8 cellular contexts compared by ENCODE assay signal in the genomic region with DNA sequence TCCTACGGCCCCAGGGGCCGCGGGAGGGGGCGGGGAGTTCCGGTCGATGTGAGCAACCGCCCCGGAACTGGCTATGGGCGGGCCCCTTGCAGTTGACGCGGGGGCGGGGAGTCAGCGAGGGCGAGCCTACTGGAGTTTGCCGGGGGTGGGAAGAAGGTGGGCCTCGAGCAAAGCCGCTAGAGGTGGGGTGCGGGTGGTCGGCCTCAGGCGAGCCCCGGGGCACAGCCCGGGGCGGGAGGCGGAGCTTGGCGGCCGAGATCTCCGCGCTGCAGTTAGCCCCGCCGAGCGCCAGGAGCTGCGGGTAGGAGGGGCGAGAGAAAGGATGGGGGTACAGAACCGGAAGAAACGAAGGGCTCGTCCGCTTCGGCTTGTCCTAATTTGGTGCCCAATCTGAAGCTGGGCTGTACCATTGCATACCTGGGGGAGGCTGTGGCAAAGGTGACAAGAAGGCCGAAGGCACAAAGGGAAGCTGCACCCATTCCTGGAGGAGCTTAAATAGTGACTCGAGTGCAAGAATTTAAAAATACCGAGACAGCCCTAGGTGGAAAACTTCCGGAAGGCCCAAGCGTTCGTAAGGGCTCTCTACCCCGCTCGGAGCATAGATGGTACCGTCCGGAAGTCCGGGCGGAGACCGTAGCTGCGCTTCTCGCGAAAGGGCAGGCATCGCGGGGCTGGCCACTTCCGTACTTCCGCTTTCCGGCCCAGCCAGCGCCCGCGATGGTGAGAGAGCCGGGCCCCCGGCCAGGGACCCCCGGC. TPM values are rescaled to one million over a fixed set of nuclear protein-coding genes. Genes with fewer than 3 reads are reported as not detected.
DNase-seq lines count a peak whose midpoint lies in the region; ATAC-seq and TF ChIP-seq lines count a peak whose summit lies in the region.

A gene (plus strand): TSS at position 678 of the 756 bp plus-strand sequence. CDS start 40 bp downstream, at position 718.
A gene with protein sequence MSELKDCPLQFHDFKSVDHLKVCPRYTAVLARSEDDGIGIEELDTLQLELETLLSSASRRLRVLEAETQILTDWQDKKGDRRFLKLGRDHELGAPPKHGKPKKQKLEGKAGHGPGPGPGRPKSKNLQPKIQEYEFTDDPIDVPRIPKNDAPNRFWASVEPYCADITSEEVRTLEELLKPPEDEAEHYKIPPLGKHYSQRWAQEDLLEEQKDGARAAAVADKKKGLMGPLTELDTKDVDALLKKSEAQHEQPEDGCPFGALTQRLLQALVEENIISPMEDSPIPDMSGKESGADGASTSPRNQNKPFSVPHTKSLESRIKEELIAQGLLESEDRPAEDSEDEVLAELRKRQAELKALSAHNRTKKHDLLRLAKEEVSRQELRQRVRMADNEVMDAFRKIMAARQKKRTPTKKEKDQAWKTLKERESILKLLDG (minus strand): TSS at position 69 of the 756 bp plus-strand sequence. CDS start 1,007 bp downstream, outside the sequence.

- CTCF ChIA-PET in AG04450 (lab: Charles Lee) = interaction anchor here (0.6 to 1.1 kb wide), 5 partner anchors 8 to 190 kb away, joined by 3 to 8 read pairs (median 4); a partner anchor contains a TSS

- H3K4me3 ChIP-seq in AG04450 (ENCODE audit: low read depth, low read length) (peak within 1 kb of the TSS; percentile 99), WERI-Rb-1 (ENCODE audit: low read depth, low read length) (peak within 1 kb of the TSS; percentile 82), breast epithelium (peak within 1 kb of the TSS; percentile 91 to 100 (median 100)), iPS-20b (ENCODE audit: low read length) (peak within 1 kb of the TSS; percentile 92), skin epidermis (peak within 1 kb of the TSS; percentile 87 to 98 (median 90))

- POLR2A ChIA-PET in AG04450 (lab: Yijun Ruan, JAX) = interaction anchor here (0.6 to 1.8 kb wide), 14 partner anchors 13 to 223 kb away, joined by 3 to 18 read pairs (median 4); a partner anchor contains a TSS

- intact Hi-C loops in breast epithelium (cut with DNase I; ENCODE audit: low total_unique reads) = loop anchor here (5.0 to 10.0 kb wide), 2 partner anchors 398 to 1550 kb away; a partner anchor contains a TSS

- peak within 1 kb of the TSS; percentile 99 for H3K9ac ChIP-seq in iPS-20b (ENCODE audit: low read depth, low read length)

- peak; percentile 96 for DNase-seq in AG04450 (ENCODE audit: low read depth, low spot score)
- DNase-seq in NCI-H2227 (lab: John Stamatoyannopoulos, UW; ENCODE audit: unreplicated experiment) = peak; percentile 93
- peak; percentile 91 for DNase-seq in WERI-Rb-1
- peak; percentile 87 to 88 for DNase-seq in breast epithelium (ENCODE audit: low spot score in 2 of 2)

- H3K27me3 ChIP-seq in AG04450 (ENCODE audit: control insufficient read depth, insufficient read depth, low read length) (no peaks in the 10 kb centered on the region), WERI-Rb-1 (ENCODE audit: insufficient read depth, low read depth, severe bottlenecking) (no peaks in the 10 kb centered on the region), breast epithelium (no peaks in the 10 kb centered on the region), iPS-20b (ENCODE audit: insufficient read depth, low read length) (no peaks in the 10 kb centered on the region)

- H3K4me1 ChIP-seq in breast epithelium = peaks cover 0 to 11% of the 10 kb centered on the region in 2 donors
- no peaks in the 10 kb centered on the region; the same call in 1 of the 2 replicates for H3K4me1 ChIP-seq in iPS-20b (ENCODE audit: insufficient read depth, low read length)

- TF ChIP-seq CTCF in AG04450 (IDR thresholded peaks at IDR 0.05; ENCODE audit: low read depth, low read length) (no peak), WERI-Rb-1 (IDR thresholded peaks at IDR 0.05; ENCODE audit: low read depth, low read length) (no peak), breast epithelium (IDR thresholded peaks at IDR 0.05) (peak in 2 of 3 donors; percentile 28 to 40)

- H3K27ac ChIP-seq in AG04450 (ENCODE audit: low read depth, low read length) (peak within 1 kb of the TSS; percentile 93), WERI-Rb-1 (peak within 1 kb of the TSS; percentile 98), breast epithelium (peak within 1 kb of the TSS; percentile 99), iPS-20b (ENCODE audit: low read length) (peak within 1 kb of the TSS; percentile 100), skin epidermis (peak within 1 kb of the TSS; percentile 79 to 100 (median 98))

- H3K9me3 ChIP-seq in AG04450 (ENCODE audit: control insufficient read depth, insufficient read depth, low read length) = peaks cover 2% of the 10 kb centered on the region; the same call in 1 of the 2 replicates
- no peaks in the 10 kb centered on the region for H3K9me3 ChIP-seq in WERI-Rb-1 (ENCODE audit: severe bottlenecking)
- no peaks in the 10 kb centered on the region for H3K9me3 ChIP-seq in breast epithelium
- H3K9me3 ChIP-seq in iPS-20b (ENCODE audit: insufficient read depth, low read depth, low read length) = no peaks in the 10 kb centered on the region

- peak; percentile 67 for TF ChIP-seq POLR2A in breast epithelium (IDR thresholded peaks at IDR 0.05)

- H3K36me3 ChIP-seq in WERI-Rb-1 (peaks cover 39% of the 10 kb centered on the region), breast epithelium (no peaks in the 10 kb centered on the region), iPS-20b (ENCODE audit: insufficient read depth, low read depth, low read length) (peaks cover 50% of the 10 kb centered on the region)

- ATAC-seq in GM18909 (IDR thresholded peaks at IDR 0.05; ENCODE audit: poor library complexity, unreplicated experiment) = peak; percentile 87
- peak; percentile 85 for ATAC-seq in HG03159 (IDR thresholded peaks at IDR 0.05; ENCODE audit: unreplicated experiment)

RNA-seq across cellular contexts. Expression of the first gene that starts in this region (rescaled TPM):
- 199 and 200 TPM in 2 replicates for polyA plus RNA-seq in AG04450 (2011; rRNA removed)
- polyA minus RNA-seq in AG04450 (2011; rRNA and poly(A)+ RNA removed) = 181 and 208 TPM in 2 replicates
- 100 to 1,000 TPM; 116 to 163 (median 117) TPM for total RNA-seq in breast epithelium

RNA-seq across cellular contexts. Expression of the second gene that starts in this region (rescaled TPM):
- 61.8 and 83.7 TPM in 2 replicates for polyA plus RNA-seq in AG04450 (2011; rRNA removed)
- 59.2 and 73.6 TPM in 2 replicates for polyA minus RNA-seq in AG04450 (2011; rRNA and poly(A)+ RNA removed)
- 10 to 100 TPM; 66.1 to 73.4 (median 70.1) TPM for total RNA-seq in breast epithelium

Comparison
In these comparisons a context has a peak if more than half of its experiments do, and no peak if none do; other contexts are left out.
1. Peak in every context shown above with its lines: DNase-seq, ATAC-seq, H3K4me3 ChIP-seq and H3K27ac ChIP-seq.
2. CTCF ChIP-seq: peak in breast epithelium (2 of 3); none in AG04450 (single experiment) and WERI-Rb-1 (single experiment).